ENCODE assay signal across 8 cellular contexts in genomic region chr6:37353761-37354525, GRCh38. TPM values are rescaled to one million over a fixed set of nuclear protein-coding genes. Genes with fewer than 3 reads are reported as not detected.
DNase-seq lines count a peak whose midpoint lies in the region; ATAC-seq and TF ChIP-seq lines count a peak whose summit lies in the region.

RNF8 (plus strand) TSS chr6:37353983; CDS start chr6:37354165, 182 bp downstream.

- no peaks in the 10 kb centered on the region for H3K9me3 ChIP-seq in Peyer's patch
- no peaks in the 10 kb centered on the region for H3K9me3 ChIP-seq in esophagus muscularis mucosa
- H3K9me3 ChIP-seq in muscle layer of duodenum (ENCODE audit: control insufficient read depth in 1 of 2, low read length in 2 of 2), result no peaks in the 10 kb centered on the region

- DNase-seq in DMS153 treated with DMSO at 0.1 percent for 48 hours (lab: John Stamatoyannopoulos, UW; ENCODE audit: unreplicated experiment) (peak; percentile 69), Peyer's patch (peak; percentile 92 to 96 (median 92)), esophagus muscularis mucosa (ENCODE audit: extremely low spot score) (peak; percentile 94)
- DNase-seq in Jurkat, Clone E6-1 (ENCODE audit: low read depth, low spot score), result peak; percentile 80
- DNase-seq in activated T-cell treated with anti-CD3 and anti-CD28 coated beads, Interleukin-2, amount 50 U/mL, for 48 hours, result peak; percentile 93 to 94
- DNase-seq in stimulated activated CD8-positive, alpha-beta memory T cell treated with anti-CD3 and anti-CD28 coated beads, Interleukin-7, amount 100 ng/mL, for 24 hours (ENCODE audit: low read depth), result peak; percentile 82

- H3K27ac ChIP-seq in Peyer's patch (peak within 1 kb of the TSS; percentile 43 to 76 (median 54)), esophagus muscularis mucosa (replicated peaks in 1 of 4) (peak within 1 kb of the TSS; percentile 70 to 78 (median 75)), muscle layer of duodenum (ENCODE audit: low read length) (peak within 1 kb of the TSS; percentile 54)

- no peak for TF ChIP-seq EP300 in esophagus muscularis mucosa (IDR thresholded peaks at IDR 0.05)

- H3K27me3 ChIP-seq in Peyer's patch (no peaks in the 10 kb centered on the region), esophagus muscularis mucosa (no peaks in the 10 kb centered on the region), muscle layer of duodenum (ENCODE audit: low read depth, low read length) (no peaks in the 10 kb centered on the region)

- TF ChIP-seq POLR2A in Peyer's patch (IDR thresholded peaks at IDR 0.05) (peak in 1 of 2 donors; percentile 46), esophagus muscularis mucosa (IDR thresholded peaks at IDR 0.05; ENCODE audit: low read depth) (no peak)

- peak within 1 kb of the TSS; percentile 87 for H3K4me3 ChIP-seq in Jurkat, Clone E6-1 (ENCODE audit: low read length)
- H3K4me3 ChIP-seq in Peyer's patch (peak within 1 kb of the TSS; percentile 83 to 99 (median 92)), esophagus muscularis mucosa (peak within 1 kb of the TSS; percentile 81 to 99 (median 94)), muscle layer of duodenum (ENCODE audit: low read depth in 1 of 2, low read length in 2 of 2) (peak within 1 kb of the TSS; percentile 84 to 99)

- ATAC-seq in GM21576 (IDR thresholded peaks at IDR 0.05; ENCODE audit: unreplicated experiment), result peak; percentile 88

- intact Hi-C loops in esophagus muscularis mucosa (cut with DNase I), result no loop called here

- no peaks in the 10 kb centered on the region for H3K36me3 ChIP-seq in Peyer's patch
- H3K36me3 ChIP-seq in esophagus muscularis mucosa, result no peaks in the 10 kb centered on the region
- H3K36me3 ChIP-seq in muscle layer of duodenum (ENCODE audit: control insufficient read depth in 1 of 2, insufficient read depth in 2 of 2, low read length in 2 of 2), result no peaks in the 10 kb centered on the region

- TF ChIP-seq CTCF in Peyer's patch (IDR thresholded peaks at IDR 0.05), result peak in 1 of 6 experiments; percentile 3
- TF ChIP-seq CTCF in esophagus muscularis mucosa (IDR thresholded peaks at IDR 0.05), result no peak

- no peaks in the 10 kb centered on the region for H3K4me1 ChIP-seq in Peyer's patch
- H3K4me1 ChIP-seq in esophagus muscularis mucosa, result peaks cover 12 to 26% (median 17%) of the 10 kb centered on the region in 4 donors
- H3K4me1 ChIP-seq in muscle layer of duodenum (ENCODE audit: control insufficient read depth in 1 of 2, insufficient read depth in 2 of 2, low read length in 2 of 2), result peaks cover 0 to 12% of the 10 kb centered on the region in 2 donors

- whole genome bisulfite sequencing in esophagus muscularis mucosa, result under 1% methylated on average over 30 of the region's 54 CpGs

RNA-seq across cellular contexts. Expression of gene RNF8, which starts in this region (rescaled TPM):
- polyA plus RNA-seq in Jurkat, Clone E6-1 (2012; ENCODE audit: insufficient read depth, insufficient read length), result 29.1 TPM
- total RNA-seq in Peyer's patch, result 10 to 100 TPM in 3 of 4 donors, 1 to 10 TPM in 1; 8.9 to 19.0 (median 13.5) TPM
- 10 to 100 TPM; 14.7 to 19.9 (median 18.3) TPM for total RNA-seq in esophagus muscularis mucosa

Comparison
In these comparisons a context has a peak if more than half of its experiments do, and no peak if none do; other contexts are left out.
1. Peak in every context shown above with its lines: DNase-seq, ATAC-seq, H3K4me3 ChIP-seq and H3K27ac ChIP-seq.